In genomic region chr7:29408841-29409243, GRCh38 we compare ENCODE assay signal across 8 cellular contexts.
DNase-seq lines count a peak whose midpoint lies in the region; ATAC-seq and TF ChIP-seq lines count a peak whose summit lies in the region.

No MANE protein-coding gene starts in this region.

- no peaks in the 10 kb centered on the region for H3K9me3 ChIP-seq in testis

- H3K27me3 ChIP-seq in testis: no peaks in the 10 kb centered on the region

- TF ChIP-seq CTCF in endothelial cell (IDR thresholded peaks at IDR 0.05; ENCODE audit: unreplicated experiment) (peak; percentile 86), testis (IDR thresholded peaks at IDR 0.05) (peak; percentile 90 to 94 (median 94))

- no peaks in the 10 kb centered on the region for H3K36me3 ChIP-seq in testis (ENCODE audit: low read depth, missing control alignments)

- peak; percentile 66 for ATAC-seq in HG03159 (IDR thresholded peaks at IDR 0.05; ENCODE audit: unreplicated experiment)
- no peak for ATAC-seq in HG02885 (IDR thresholded peaks at IDR 0.05; ENCODE audit: poor library complexity, unreplicated experiment)

- no peaks in the 10 kb centered on the region for H3K27me3 Mint-ChIP-seq in endothelial cell (ENCODE audit: unreplicated experiment)

- no peak overlapping the region for H3K4me3 ChIP-seq in testis

- H3K27ac Mint-ChIP-seq in endothelial cell (ENCODE audit: unreplicated experiment): no peak overlapping the region

- DNase-seq in GM03348 (ENCODE audit: low spot score) (peak; percentile 88), NCI-H446 treated with DMSO at 0.1 percent for 48 hours (lab: John Stamatoyannopoulos, UW) (peak; percentile 10), endothelial cell (ENCODE audit: low spot score) (peak; percentile 65), middle frontal gyrus (ENCODE audit: extremely low spot score, low spot score) (peak; percentile 67), testis (peak; percentile 82)
- peak; percentile 25 to 42 for DNase-seq in activated CD4-positive, alpha-beta T cell treated with anti-CD3 and anti-CD28 coated beads, Interleukin-2, amount 50 U/mL, for 48 hours

- TF ChIP-seq POLR2A in testis (IDR thresholded peaks at IDR 0.05): no peak

- H3K4me1 ChIP-seq in testis: peaks cover 10% of the 10 kb centered on the region

- H3K36me3 Mint-ChIP-seq in endothelial cell (ENCODE audit: low read depth, unreplicated experiment): no peaks in the 10 kb centered on the region

- no peaks in the 10 kb centered on the region for H3K4me1 Mint-ChIP-seq in endothelial cell (ENCODE audit: unreplicated experiment)

- 24 to 28% methylated on average over 7 of the region's 7 CpGs for WGBS in testis, 2 donors

- no peaks in the 10 kb centered on the region for H3K9me3 Mint-ChIP-seq in endothelial cell (ENCODE audit: unreplicated experiment)

- no peak overlapping the region for H3K4me3 Mint-ChIP-seq in endothelial cell (ENCODE audit: unreplicated experiment)

- intact Hi-C loops in testis (cut with DNase I; ENCODE audit: low total_unique reads): loop anchor here (5.0 kb wide), 1 partner anchor 487 kb away; no protein-coding TSS in a partner anchor

- no peak overlapping the region for H3K27ac ChIP-seq in testis

Comparison
In these comparisons a context has a peak if more than half of its experiments do, and no peak if none do; other contexts are left out.
1. DNase-seq: peak in every context shown above with its lines; median percentile 88 in GM03348; 82 in testis; 67 in middle frontal gyrus; 65 in endothelial cell; 34 in activated CD4-positive, alpha-beta T cell treated with anti-CD3 and anti-CD28 coated beads, Interleukin-2, amount 50 U/mL, for 48 hours; 10 in NCI-H446 treated with DMSO at 0.1 percent for 48 hours.